In the genomic region with DNA sequence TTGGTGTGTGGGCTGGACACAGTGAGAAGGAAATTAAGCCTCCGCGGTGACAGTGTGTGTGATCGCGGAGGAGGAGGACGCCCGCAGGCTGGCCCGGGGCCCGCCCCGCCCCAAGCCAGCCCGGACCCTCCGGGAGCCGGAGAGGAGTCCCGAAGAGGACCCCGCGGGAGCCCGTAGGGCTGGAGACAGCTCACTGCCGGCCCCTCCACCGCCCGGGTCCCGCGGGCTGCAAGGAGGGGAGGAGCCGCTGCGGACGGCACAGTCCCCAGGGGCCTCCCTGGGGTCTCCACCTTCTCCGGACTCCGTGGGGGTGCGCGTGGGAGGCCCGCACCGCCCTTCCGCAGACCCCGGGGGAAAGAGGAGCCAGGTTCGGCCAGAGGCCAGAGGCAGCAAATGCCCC, we compare ENCODE assay signal across 26 cellular contexts.
"Had no signal": no experiment of that assay in that cellular context is flagged by ENCODE, and none has a peak within 500 bp of the region (broad histone marks: within the 10 kb centered on the region; RNA-seq: fewer than 3 reads in every experiment).

No MANE protein-coding gene starts in this region.

- H3K4me3 ChIP-seq: lower lobe of right lung, neural progenitor cell, psoas muscle, right lobe of liver, skin epidermis, suprapubic skin, tibial nerve had no signal

- H3K4me1 ChIP-seq: parathyroid adenoma, psoas muscle, right lobe of liver, suprapubic skin had no signal

- H3K27ac ChIP-seq: lower lobe of right lung, neural progenitor cell, neutrophil, parathyroid adenoma, psoas muscle, right lobe of liver, skin epidermis, suprapubic skin, tibial nerve had no signal

- H3K27me3 ChIP-seq: neural progenitor cell, right lobe of liver, tibial nerve had no signal

- H3K36me3 Mint-ChIP-seq: natural killer cell, neural progenitor cell, type B pancreatic cell had no signal

- H3K27ac Mint-ChIP-seq: naive B cell; natural killer cell; nephron progenitor cell; stimulated activated naive CD8-positive, alpha-beta T cell treated with anti-CD3 and anti-CD28 coated beads, Interleukin-15, Interleukin-2, amounts not matched to agents 100 ng/mL and 50 ng/mL, for 24 hours; type B pancreatic cell had no signal

- H3K9me3 ChIP-seq: lower lobe of right lung, neutrophil, psoas muscle, right lobe of liver, suprapubic skin had no signal

- H3K36me3 ChIP-seq: lower lobe of right lung, neural progenitor cell, neutrophil, right lobe of liver, suprapubic skin, tibial nerve had no signal

- DNase-seq: head of caudate nucleus; hypothalamus; islet precursor cell; lower lobe of right lung; mammary epithelial cell; mesenchymal stem cell; naive B cell; natural killer cell; nephron progenitor cell; occipital lobe; psoas muscle; right lobe of liver; stimulated activated CD4-positive, alpha-beta T cell treated with anti-CD3 and anti-CD28 coated beads, Interleukin-12 subunit alpha, Interleukin-12 subunit beta, amount 100 ng/mL, for 4 hours; stimulated activated CD4-positive, alpha-beta T cell treated with anti-CD3 and anti-CD28 coated beads, Interleukin-15, amount 100 ng/mL, for 24 hours; stimulated activated CD4-positive, alpha-beta T cell treated with anti-CD3 and anti-CD28 coated beads, Interleukin-2, amount 100 ng/mL, for 24 hours; stimulated activated CD4-positive, alpha-beta T cell treated with anti-CD3 and anti-CD28 coated beads, Interleukin-4, amount 100 ng/mL, for 1 hour; stimulated activated naive CD4-positive, alpha-beta T cell had no signal

- H3K27me3 Mint-ChIP-seq: type B pancreatic cell had no signal

- H3K4me3 Mint-ChIP-seq: naive B cell; natural killer cell; nephron progenitor cell; neural progenitor cell; stimulated activated naive CD8-positive, alpha-beta T cell treated with anti-CD3 and anti-CD28 coated beads, Interleukin-15, Interleukin-2, amounts not matched to agents 100 ng/mL and 50 ng/mL, for 24 hours; type B pancreatic cell had no signal

- ATAC-seq: left lobe of liver, natural killer cell, psoas muscle had no signal
